In genomic region chr18:31206787-31207381, GRCh38 we compare ENCODE assay signal across 1 cellular context.
TF ChIP-seq lines count a peak whose summit lies in the region.

No MANE protein-coding gene starts in this region.

TF ChIP-seq in HepG2, 621 proteins besides CTCF, POLR2A, EP300 and RAD21 (continued from another document and continues in another):
- TF ChIP-seq BRF2 (CRISPR knock-in tag; IDR thresholded peaks at IDR 0.05) (no peak), TBX2 (CRISPR knock-in tag; IDR thresholded peaks at IDR 0.05; ENCODE audit: borderline replicate concordance) (no peak), AKAP8 (CRISPR knock-in tag; IDR thresholded peaks at IDR 0.05) (no peak), ZNF124 (CRISPR knock-in tag; IDR thresholded peaks at IDR 0.05) (no peak), ZNF672 (CRISPR knock-in tag; IDR thresholded peaks at IDR 0.05) (no peak), TBX3 (IDR thresholded peaks at IDR 0.05; ENCODE audit: borderline replicate concordance) (no peak), ZBTB44 (CRISPR knock-in tag; IDR thresholded peaks at IDR 0.05) (no peak), ZNF7 (CRISPR knock-in tag; IDR thresholded peaks at IDR 0.05) (no peak), SRSF4 (IDR thresholded peaks at IDR 0.05; ENCODE audit: low read depth, low read length, poor library complexity, severe bottlenecking) (no peak), FOXP4 (CRISPR knock-in tag; IDR thresholded peaks at IDR 0.05) (peak; percentile 44; the same call in 1 of the 2 replicates), SYNCRIP (IDR thresholded peaks at IDR 0.05; ENCODE audit: insufficient read depth, low read depth, low read length) (no peak), NFATC3 (CRISPR knock-in tag; IDR thresholded peaks at IDR 0.05) (no peak), KLF9 (CRISPR knock-in tag; IDR thresholded peaks at IDR 0.05; ENCODE audit: low read depth) (no peak), NR2F2 (IDR thresholded peaks at IDR 0.05; ENCODE audit: borderline replicate concordance, low read depth) (no peak), ZNF790 (CRISPR knock-in tag; IDR thresholded peaks at IDR 0.05; ENCODE audit: borderline replicate concordance) (no peak), RNF219 (CRISPR knock-in tag; IDR thresholded peaks at IDR 0.05) (no peak), JARID2 (CRISPR knock-in tag; IDR thresholded peaks at IDR 0.05; ENCODE audit: insufficient replicate concordance) (no peak), ZNF556 (CRISPR knock-in tag; IDR thresholded peaks at IDR 0.05; ENCODE audit: borderline replicate concordance) (no peak), ZNF615 (CRISPR knock-in tag; IDR thresholded peaks at IDR 0.05; ENCODE audit: borderline replicate concordance) (no peak), TCF7L2 (IDR thresholded peaks at IDR 0.05; ENCODE audit: low read depth, low read length) (no peak), ZNF773 (CRISPR knock-in tag; IDR thresholded peaks at IDR 0.05; ENCODE audit: borderline replicate concordance) (no peak), ZNF18 (CRISPR knock-in tag; IDR thresholded peaks at IDR 0.05; ENCODE audit: insufficient replicate concordance) (no peak), ZFP90 (CRISPR knock-in tag; IDR thresholded peaks at IDR 0.05; ENCODE audit: borderline replicate concordance) (no peak), ZSCAN29 (CRISPR knock-in tag; conservative IDR thresholded peaks at IDR 0.05) (peak; percentile 65; the same call in 1 of the 2 replicates), ATF2 (CRISPR knock-in tag; IDR thresholded peaks at IDR 0.05) (no peak), DBP (CRISPR knock-in tag; IDR thresholded peaks at IDR 0.05; ENCODE audit: not compliant biosample characterization) (no peak), EHMT2 (IDR thresholded peaks at IDR 0.05; ENCODE audit: borderline replicate concordance, low read depth, low read length) (no peak), ZNF143 (CRISPR knock-in tag; IDR thresholded peaks at IDR 0.05) (no peak), ZSCAN12 (CRISPR knock-in tag; IDR thresholded peaks at IDR 0.05) (no peak), ZNF362 (CRISPR knock-in tag; IDR thresholded peaks at IDR 0.05; ENCODE audit: borderline replicate concordance) (no peak), TP53 (CRISPR knock-in tag; conservative IDR thresholded peaks at IDR 0.05) (no peak), ZNF460 (CRISPR knock-in tag; IDR thresholded peaks at IDR 0.05; ENCODE audit: borderline replicate concordance) (no peak), KLF15 (CRISPR knock-in tag; IDR thresholded peaks at IDR 0.05; ENCODE audit: borderline replicate concordance) (no peak), HOXA5 (CRISPR knock-in tag; IDR thresholded peaks at IDR 0.05) (no peak), ZNF710 (CRISPR knock-in tag; IDR thresholded peaks at IDR 0.05; ENCODE audit: borderline replicate concordance) (no peak), ZNF235 (CRISPR knock-in tag; IDR thresholded peaks at IDR 0.05; ENCODE audit: borderline replicate concordance) (no peak), ZNF34 (CRISPR knock-in tag; IDR thresholded peaks at IDR 0.05; ENCODE audit: borderline replicate concordance) (no peak), SSRP1 (CRISPR knock-in tag; IDR thresholded peaks at IDR 0.05) (no peak), ATRX (CRISPR knock-in tag; IDR thresholded peaks at IDR 0.05; ENCODE audit: borderline replicate concordance) (no peak), ZNF414 (CRISPR knock-in tag; IDR thresholded peaks at IDR 0.05) (0 out of 2 replicates have a peak, but pooled peaks have one; percentile 54), ZMAT3 (CRISPR knock-in tag; conservative IDR thresholded peaks at IDR 0.05) (no peak), HIC2 (CRISPR knock-in tag; IDR thresholded peaks at IDR 0.05; ENCODE audit: low read depth) (no peak), NR2C2 (CRISPR knock-in tag; IDR thresholded peaks at IDR 0.05; ENCODE audit: borderline replicate concordance) (0 out of 2 replicates have a peak, but pooled peaks have one; percentile 16), HIVEP1 (CRISPR knock-in tag; IDR thresholded peaks at IDR 0.05) (no peak), ZNF644 (CRISPR knock-in tag; IDR thresholded peaks at IDR 0.05; ENCODE audit: low read depth) (no peak), ZFP62 (CRISPR knock-in tag; IDR thresholded peaks at IDR 0.05) (no peak), ARHGAP35 (CRISPR knock-in tag; IDR thresholded peaks at IDR 0.05; ENCODE audit: borderline replicate concordance) (no peak), POLR2G (IDR thresholded peaks at IDR 0.05; ENCODE audit: low read depth, low read length) (peak; percentile 65), ZNF740 (CRISPR knock-in tag; IDR thresholded peaks at IDR 0.05) (no peak), NCOA1 (CRISPR knock-in tag; IDR thresholded peaks at IDR 0.05) (no peak), SOX5 (CRISPR knock-in tag; IDR thresholded peaks at IDR 0.05; ENCODE audit: borderline replicate concordance) (no peak; the same call in 1 of the 2 replicates), ZFP41 (CRISPR knock-in tag; IDR thresholded peaks at IDR 0.05; ENCODE audit: borderline replicate concordance) (no peak)
